14 cellular contexts compared by ENCODE assay signal in genomic region chr1:161224695-161225087, GRCh38. TPM values are rescaled to one million over a fixed set of nuclear protein-coding genes. Genes with fewer than 3 reads are reported as not detected.
"Had no signal": no experiment of that assay in that cellular context is flagged by ENCODE, and none has a peak within 500 bp of the region (broad histone marks: within the 10 kb centered on the region; RNA-seq: fewer than 3 reads in every experiment).

No MANE protein-coding gene starts in this region.

RNA-seq across cellular contexts. Expression of gene APOA2, which starts 1.3 kb away (rescaled TPM):
- total RNA-seq: activated B cell treated with CpG ODN at 0.5 μM for 24 hours; activated CD4-positive, alpha-beta memory T cell treated with anti-CD3 and anti-CD28 coated beads, Interleukin-2, amount 10 ng/mL, durations not matched to agents 7 days and 5 days; activated CD8-positive, alpha-beta memory T cell treated with anti-CD3 and anti-CD28 coated beads, Interleukin-2, amount 10 ng/mL, durations not matched to agents 7 days and 5 days; activated naive CD4-positive, alpha-beta T cell treated with anti-CD3 and anti-CD28 coated beads, Interleukin-2, amount 50 U/mL, for 72 hours; activated T-helper 1 cell treated with anti-CD3 and anti-CD28 coated beads, Interleukin-12 subunit alpha, Interleukin-12 subunit beta, Interleukin-2, Interleukin-4 antibody, amounts not matched to agents 30 ng/mL and 10 ng/mL and 1 ng/mL, durations not matched to agents 14 hours and 24 hours and 36 hours; dermis microvascular lymphatic vessel endothelial cell; endothelial cell of umbilical vein; esophagus mucosa; frontal cortex; left lung; lung microvascular endothelial cell; thyroid gland; urinary bladder had no signal
- polyA plus RNA-seq: endothelial cell of umbilical vein, pancreas had no signal

RNA-seq across cellular contexts. Expression of gene FCER1G, which starts 9.6 kb away (rescaled TPM):
- total RNA-seq: lung microvascular endothelial cell had no signal

RNA-seq across cellular contexts. Expression of gene NR1I3, which starts 13.3 kb away (rescaled TPM):
- total RNA-seq: activated B cell treated with CpG ODN at 0.5 μM for 24 hours; activated CD4-positive, alpha-beta memory T cell treated with anti-CD3 and anti-CD28 coated beads, Interleukin-2, amount 10 ng/mL, durations not matched to agents 7 days and 5 days; activated CD8-positive, alpha-beta memory T cell treated with anti-CD3 and anti-CD28 coated beads, Interleukin-2, amount 10 ng/mL, durations not matched to agents 7 days and 5 days; activated naive CD4-positive, alpha-beta T cell treated with anti-CD3 and anti-CD28 coated beads, Interleukin-2, amount 50 U/mL, for 72 hours; activated T-helper 1 cell treated with anti-CD3 and anti-CD28 coated beads, Interleukin-12 subunit alpha, Interleukin-12 subunit beta, Interleukin-2, Interleukin-4 antibody, amounts not matched to agents 30 ng/mL and 10 ng/mL and 1 ng/mL, durations not matched to agents 14 hours and 24 hours and 36 hours; dermis microvascular lymphatic vessel endothelial cell; endothelial cell of umbilical vein; esophagus mucosa; frontal cortex; left lung; lung microvascular endothelial cell; pancreas; thyroid gland; urinary bladder had no signal
- polyA plus RNA-seq: endothelial cell of umbilical vein had no signal
